ENCODE assay signal across 8 cellular contexts in genomic region chr11:10856689-10857603, GRCh38. TPM values are rescaled to one million over a fixed set of nuclear protein-coding genes. Genes with fewer than 3 reads are reported as not detected.
A peak's percentile ranks its signal among the peaks of the same experiment; 100 is the strongest.
DNase-seq lines count a peak whose midpoint lies in the region; ATAC-seq, FAIRE-seq and TF ChIP-seq lines count a peak whose summit lies in the region.

No MANE protein-coding gene starts in this region.

- peak overlapping the region; percentile 74 for H3K4me2 ChIP-seq in GM12878 (ENCODE audit: control insufficient read depth, insufficient read depth)

- BruUV-seq in GM12878 (replicated peaks; lab: Mats Ljungman, UMichigan): TSS peak; percentile 56

- H3K4me3 ChIP-seq in GM12878: peak overlapping the region; percentile 92
- peak overlapping the region; percentile 99 for H3K4me3 ChIP-seq in iPS-11a (ENCODE audit: low read depth, low read length)
- H3K4me3 ChIP-seq in gastrocnemius medialis: peak overlapping the region; percentile 89 to 97 (median 94)

- FAIRE-seq in GM12878 (lab: Jason Lieb, UNC): no peak

- H3K4me1 ChIP-seq in GM12878 (ENCODE audit: control insufficient read depth, insufficient read depth, low read length): no peaks in the 10 kb centered on the region
- peaks cover 31 to 33% of the 10 kb centered on the region in 2 donors for H3K4me1 ChIP-seq in gastrocnemius medialis

- H3K27me3 ChIP-seq in GM12878 (replicated peaks in 1 of 2; ENCODE audit: control insufficient read depth in 2 of 2, insufficient read depth in 2 of 2, low read length in 1 of 2) (no peaks in the 10 kb centered on the region), gastrocnemius medialis (no peaks in the 10 kb centered on the region)

- peaks cover 51% of the 10 kb centered on the region for H3K79me2 ChIP-seq in GM12878 (ENCODE audit: control insufficient read depth, insufficient read depth, low read length)

- TF ChIP-seq CTCF in CD14-positive monocyte (IDR thresholded peaks at IDR 0.05) (no peak), GM12878 (IDR thresholded peaks at IDR 0.05 in 2 of 3, conservative IDR thresholded peaks at IDR 0.05 in 1 of 3; ENCODE audit: control insufficient read depth in 2 of 3, extremely low read depth in 1 of 3, insufficient read depth in 1 of 3, low read depth in 3 of 3, low read length in 3 of 3) (no peak), gastrocnemius medialis (IDR thresholded peaks at IDR 0.05 in 4 of 5, conservative IDR thresholded peaks at IDR 0.05 in 1 of 5) (no peak)

- SMC1A ChIA-PET in GM12878 (lab: Charles Lee; ENCODE audit: uncharacterized antibody, unreplicated experiment): interaction anchor here (0.6 to 3.1 kb wide), 5 partner anchors 8 to 542 kb away, joined by 3 to 31 read pairs (median 3); partner anchors contain the start of gene EIF4G2

- peaks cover 0 to 22% of the 10 kb centered on the region in 2 experiments; a peak in 3 of 4 replicates for H3K36me3 ChIP-seq in GM12878 (ENCODE audit: control insufficient read depth in 2 of 2, insufficient read depth in 2 of 2, low read length in 1 of 2)
- peaks cover 0 to 43% of the 10 kb centered on the region in 2 donors for H3K36me3 ChIP-seq in gastrocnemius medialis

- peak overlapping the region; percentile 98 to 100 for H3K4me3 Mint-ChIP-seq in CD14-positive monocyte

- peaks cover 15% of the 10 kb centered on the region for H3K4me1 Mint-ChIP-seq in CD14-positive monocyte

- RAD21 ChIA-PET in GM12878 (lab: Charles Lee; ENCODE audit: unreplicated experiment): interaction anchor here (1.0 to 3.8 kb wide), 2 partner anchors 47 to 49 kb away, joined by 4 to 32 read pairs; partner anchors contain the start of gene EIF4G2

- no peak for TF ChIP-seq RAD21 in GM12878 (IDR thresholded peaks at IDR 0.05; ENCODE audit: insufficient read depth, low read depth, low read length)

- DNase-seq in CD14-positive monocyte (ENCODE audit: low spot score) (no peak), NCI-H748 treated with DMSO at 0.1 percent for 48 hours (lab: John Stamatoyannopoulos, UW) (peak; percentile 40), GM12878 (ENCODE audit: low read depth, low spot score) (peak; percentile 15), gastrocnemius medialis (peak; percentile 19 to 37), DMS114 treated with DMSO at 0.1 percent for 48 hours (lab: John Stamatoyannopoulos, UW; ENCODE audit: unreplicated experiment) (no peak)

- intact Hi-C loops in CD14-positive monocyte (cut with micrococcal nuclease) (loop anchor here (2.0 to 5.0 kb wide), 5 partner anchors 45 to 75 kb away; partner anchors contain the start of gene EIF4G2 (in 2 of the 2)), GM12878 (cut with micrococcal nuclease; ENCODE audit: unreplicated experiment) (loop anchor here (5.0 to 10.0 kb wide), 3 partner anchors 35 to 988 kb away; partner anchors contain the start of genes CTR9 and USP47), gastrocnemius medialis (cut with DNase I; ENCODE audit: low total_unique reads) (loop anchor here (10.0 kb wide), 1 partner anchor 988 kb away; the partner anchor contains the start of gene USP47)

- TF ChIP-seq EP300 in GM12878 (IDR thresholded peaks at IDR 0.05; ENCODE audit: borderline replicate concordance in 1 of 2, control insufficient read depth in 1 of 2, low read depth in 2 of 2, low read length in 2 of 2): no peak

- no peaks in the 10 kb centered on the region for H3K9me3 ChIP-seq in GM12878 (replicated peaks; ENCODE audit: control insufficient read depth, insufficient read depth, low read length)
- no peaks in the 10 kb centered on the region for H3K9me3 ChIP-seq in gastrocnemius medialis

- H3K27ac ChIP-seq in GM12878 (ENCODE audit: control insufficient read depth, insufficient read depth) (peak overlapping the region; percentile 87), gastrocnemius medialis (peak overlapping the region; percentile 95 to 99 (median 98))

- in situ Hi-C loops in GM12878 (cut with MboI) (no loop called here), gastrocnemius medialis (cut with MboI; ENCODE audit: low sequenced_read_pairs in 4 of 4) (loop anchor here in 3 of 4 donors (5.0 to 10.0 kb wide), 3 partner anchors 45 to 55 kb away; partner anchors contain the start of gene EIF4G2 (in 1 of the 3))

- H3K36me3 Mint-ChIP-seq in CD14-positive monocyte: peaks cover 34 to 35% of the 10 kb centered on the region in 2 donors

- TF ChIP-seq POLR2A in GM12878 (IDR thresholded peaks at IDR 0.05; ENCODE audit: low read depth, low read length) (no peak), gastrocnemius medialis (IDR thresholded peaks at IDR 0.05) (no peak)

- H2AFZ ChIP-seq in GM12878 (ENCODE audit: control insufficient read depth, low read depth, low read length): peak overlapping the region; percentile 84

- H4K20me1 ChIP-seq in GM12878 (ENCODE audit: control insufficient read depth, insufficient read depth): no peaks in the 10 kb centered on the region

- WGBS in GM12878 (ENCODE audit: insufficient coverage, insufficient replicate concordance, low lambda C conversion rate, missing lambda C conversion rate): under 1% methylated on average over 22 of the region's 22 CpGs

- peaks cover 0 to 3% (median 0%) of the 10 kb centered on the region in 3 donors for H3K27me3 Mint-ChIP-seq in CD14-positive monocyte (ENCODE audit: low read depth in 3 of 3)

- peak overlapping the region; percentile 93 for H3K9ac ChIP-seq in GM12878 (ENCODE audit: control insufficient read depth, insufficient read depth, low read length)

- POLR2A ChIA-PET in GM12878 (lab: Charles Lee): interaction anchor here (1.2 to 3.3 kb wide), 3 partner anchors 48 to 106 kb away, joined by 5 to 87 read pairs (median 5); partner anchors contain the start of genes CTR9 and EIF4G2

- ATAC-seq in GM18519 (IDR thresholded peaks at IDR 0.05; ENCODE audit: low FRiP score, unreplicated experiment) (peak; percentile 6), HG03025 (IDR thresholded peaks at IDR 0.05; ENCODE audit: low FRiP score, unreplicated experiment) (peak; percentile 20), GM12878 (peak; percentile 29), gastrocnemius medialis (peak; percentile 21 to 22)

- peaks cover 0 to 1% (median 0%) of the 10 kb centered on the region in 7 donors for H3K9me3 Mint-ChIP-seq in CD14-positive monocyte

- CTCF ChIA-PET in GM12878 (lab: Yijun Ruan, JAX): interaction anchor here (1.3 to 1.9 kb wide), 6 partner anchors 8 to 64 kb away, joined by 3 to 15 read pairs (median 5); partner anchors contain the start of gene EIF4G2

- H3K27ac Mint-ChIP-seq in CD14-positive monocyte: peak overlapping the region; percentile 99 to 100 (median 99)

TF ChIP-seq in GM12878, 131 proteins besides CTCF, POLR2A, EP300 and RAD21:
- TF ChIP-seq ZSCAN29 (IDR thresholded peaks at IDR 0.05): peak; percentile 97
- peak; percentile 21; the same call in 1 of the 2 replicates for TF ChIP-seq SMAD5 (IDR thresholded peaks at IDR 0.05; ENCODE audit: low read depth)
- TF ChIP-seq GABPA (IDR thresholded peaks at IDR 0.05; ENCODE audit: low read depth): 0 out of 2 replicates have a peak, but pooled peaks have one; percentile 51
- TF ChIP-seq ZZZ3 (IDR thresholded peaks at IDR 0.05; ENCODE audit: control insufficient read depth, insufficient read length, low read depth): no peak
- 0 out of 2 replicates have a peak, but pooled peaks have one; percentile 29 for TF ChIP-seq TAF1 (IDR thresholded peaks at IDR 0.05; ENCODE audit: borderline replicate concordance, low read depth, low read length)
- 0 out of 2 replicates have a peak, but pooled peaks have one; percentile 16 for TF ChIP-seq FOXM1 (IDR thresholded peaks at IDR 0.05; ENCODE audit: low read depth, low read length)
- no peak for TF ChIP-seq CREM (IDR thresholded peaks at IDR 0.05; ENCODE audit: low read depth)

RNA-seq across cellular contexts. Expression of gene ZBED5, which starts 0.9 kb away (rescaled TPM):
- polyA plus RNA-seq in CD14-positive monocyte: 10 to 100 TPM in 1 of 2 donors, 1 to 10 TPM in 1; 8.1 to 10.3 TPM
- total RNA-seq in GM12878 (2013; cell fraction: nucleolus; rRNA removed): 77.1 and 90.7 TPM in 2 replicates
- 35.0 and 35.8 TPM in 2 replicates for total RNA-seq in GM12878 (2014; rRNA removed)
- 35.3 and 35.9 TPM in 2 replicates for total RNA-seq in GM12878 (2014; rRNA removed; fragmentation: Illumina TruSeq; extraction: Trizol)
- 42.2 and 42.8 TPM in 2 replicates for total RNA-seq in GM12878 (2021)
- 13.7 TPM for polyA plus RNA-seq in GM12878 (2011; ENCODE audit: low read depth)
- 86.8 and 113 TPM in 2 replicates for polyA plus RNA-seq in GM12878 (2011; rRNA removed)
- 28.1 and 37.7 TPM in 2 replicates for polyA plus RNA-seq in GM12878 (2011; cell fraction: cytosol; rRNA removed)
- polyA plus RNA-seq in GM12878 (2011; cell fraction: nucleus; rRNA removed): 57.0 and 82.2 TPM in 2 replicates
- polyA plus RNA-seq in GM12878 (2012): 18.9 and 25.7 TPM in 2 replicates
- 39.3 and 51.6 TPM in 2 replicates for polyA plus RNA-seq in GM12878 (2014; fragmentation: Illumina TruSeq; extraction: Trizol)
- 10 to 100 TPM; 27.3 to 29.4 TPM for polyA plus RNA-seq in GM12878 (2014; fragmentation: Nextera tagmentation; extraction: Ambion mirVana)
- 27.4 and 34.4 TPM in 2 replicates for polyA plus RNA-seq in GM12878 (2014; rRNA removed)
- 10 to 100 TPM; 40.2 to 45.8 TPM for polyA plus RNA-seq in GM12878 (2016; fragmentation: Nextera tagmentation; extraction: Ambion mirVana)
- 69.0 and 135 TPM in 2 replicates for polyA minus RNA-seq in GM12878 (2011; rRNA and poly(A)+ RNA removed)
- polyA minus RNA-seq in GM12878 (2011; cell fraction: cytosol; rRNA and poly(A)+ RNA removed): 23.0 TPM in 2 replicates
- 55.5 and 76.3 TPM in 2 replicates for polyA minus RNA-seq in GM12878 (2011; cell fraction: nucleus; rRNA and poly(A)+ RNA removed)
- 10 to 100 TPM; 11.3 to 36.3 (median 18.5) TPM for total RNA-seq in gastrocnemius medialis

RNA-seq across cellular contexts. Expression of gene EIF4G2, which starts 48.2 kb away (rescaled TPM):
- 100 to 1,000 TPM; 334 to 439 TPM for polyA plus RNA-seq in CD14-positive monocyte
- total RNA-seq in GM12878 (2013; cell fraction: nucleolus; rRNA removed): 381 and 400 TPM in 2 replicates
- 882 and 914 TPM in 2 replicates for total RNA-seq in GM12878 (2014; rRNA removed)
- total RNA-seq in GM12878 (2014; rRNA removed; fragmentation: Illumina TruSeq; extraction: Trizol): 587 and 614 TPM in 2 replicates
- total RNA-seq in GM12878 (2021): 833 and 857 TPM in 2 replicates
- polyA plus RNA-seq in GM12878 (2011; ENCODE audit: low read depth): 305 TPM
- polyA plus RNA-seq in GM12878 (2011; rRNA removed): 539 and 746 TPM in 2 replicates
- 257 and 279 TPM in 2 replicates for polyA plus RNA-seq in GM12878 (2011; cell fraction: cytosol; rRNA removed)
- polyA plus RNA-seq in GM12878 (2011; cell fraction: nucleus; rRNA removed): 430 and 448 TPM in 2 replicates
- 329 and 416 TPM in 2 replicates for polyA plus RNA-seq in GM12878 (2012)
- 813 and 914 TPM in 2 replicates for polyA plus RNA-seq in GM12878 (2014; fragmentation: Illumina TruSeq; extraction: Trizol)
- 100 to 1,000 TPM; 210 to 317 TPM for polyA plus RNA-seq in GM12878 (2014; fragmentation: Nextera tagmentation; extraction: Ambion mirVana)
- 395 and 419 TPM in 2 replicates for polyA plus RNA-seq in GM12878 (2014; rRNA removed)
- 1,000 to 10,000 TPM; 1,072 to 1,104 TPM for polyA plus RNA-seq in GM12878 (2016; fragmentation: Nextera tagmentation; extraction: Ambion mirVana)
- 464 and 599 TPM in 2 replicates for polyA minus RNA-seq in GM12878 (2011; rRNA and poly(A)+ RNA removed)
- 431 and 495 TPM in 2 replicates for polyA minus RNA-seq in GM12878 (2011; cell fraction: cytosol; rRNA and poly(A)+ RNA removed)
- polyA minus RNA-seq in GM12878 (2011; cell fraction: nucleus; rRNA and poly(A)+ RNA removed): 238 and 372 TPM in 2 replicates
- 100 to 1,000 TPM; 397 to 521 (median 465) TPM for total RNA-seq in gastrocnemius medialis

Comparison
In these comparisons a context has a peak if more than half of its experiments do, and no peak if none do; other contexts are left out.
1. DNase-seq: peak in NCI-H748 treated with DMSO at 0.1 percent for 48 hours (single experiment), GM12878 (single experiment) and gastrocnemius medialis (2 of 2); none in CD14-positive monocyte (single experiment) and DMS114 treated with DMSO at 0.1 percent for 48 hours (single experiment).
2. Peak in every context shown above with its lines, with median percentiles within 50 percentile points of each other: ATAC-seq and H3K4me3 ChIP-seq.